In the genomic region with DNA sequence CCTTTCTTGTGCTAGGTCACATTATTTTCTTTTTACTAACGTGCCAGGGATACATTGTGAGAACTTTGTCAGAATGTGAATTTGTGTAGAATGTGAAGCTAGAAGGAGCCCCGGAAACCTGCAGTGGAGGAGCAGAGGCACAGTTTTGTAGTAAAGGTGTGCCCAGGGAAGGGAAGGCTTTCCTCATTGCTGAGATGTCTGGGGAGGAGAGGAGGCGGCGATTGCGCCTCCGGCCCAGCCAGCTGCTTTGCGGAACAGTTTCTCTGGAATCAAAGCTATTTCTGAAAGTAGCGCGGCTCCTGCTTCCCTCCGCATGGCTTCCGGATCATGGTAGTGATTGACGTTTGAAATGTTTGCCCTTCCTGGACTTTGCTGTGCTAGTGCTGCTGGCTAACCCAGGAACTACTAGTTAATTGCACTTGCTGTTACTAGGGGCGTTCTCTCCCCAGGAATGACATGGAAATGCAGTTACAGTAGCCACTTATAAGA, we compare ENCODE assay signal across 8 cellular contexts.
DNase-seq lines count a peak whose midpoint lies in the region; ATAC-seq and TF ChIP-seq lines count a peak whose summit lies in the region.

No MANE protein-coding gene starts in this region.

- H3K4me2 ChIP-seq in neuronal stem cell (ENCODE audit: insufficient read depth, low read length, poor library complexity, severe bottlenecking): no peak overlapping the region

- CTCF ChIA-PET in RWPE1 (lab: Yijun Ruan, JAX): interaction anchor here (0.9 kb wide), 1 partner anchor 29 kb away, joined by 3 read pairs; no protein-coding TSS in a partner anchor

- no peak overlapping the region for H4K8ac ChIP-seq in neuronal stem cell (ENCODE audit: low read depth, low read length)

- H3K36me3 Mint-ChIP-seq in CD4-positive, CD25-positive, alpha-beta regulatory T cell: peaks cover 12% of the 10 kb centered on the region

- no peaks in the 10 kb centered on the region for H3K27me3 ChIP-seq in CD4-positive, CD25-positive, alpha-beta regulatory T cell (ENCODE audit: control insufficient read depth, insufficient read depth, low read length)
- H3K27me3 ChIP-seq in neuronal stem cell (ENCODE audit: control insufficient read depth in 3 of 3, insufficient read depth in 3 of 3, low read depth in 1 of 3, low read length in 3 of 3): no peaks in the 10 kb centered on the region
- H3K27me3 ChIP-seq in testis: no peaks in the 10 kb centered on the region
- no peaks in the 10 kb centered on the region for H3K27me3 ChIP-seq in effector memory CD4-positive, alpha-beta T cell (replicated peaks; ENCODE audit: control insufficient read depth, insufficient read depth, low read length, poor library complexity, severe bottlenecking)

- no peaks in the 10 kb centered on the region for H3K9me3 ChIP-seq in CD4-positive, CD25-positive, alpha-beta regulatory T cell (ENCODE audit: control insufficient read depth in 2 of 2, low read length in 2 of 2)
- H3K9me3 ChIP-seq in neuronal stem cell (replicated peaks in 1 of 2; ENCODE audit: control insufficient read depth in 2 of 2, insufficient read depth in 1 of 2, low read depth in 1 of 2, low read length in 2 of 2) (no peaks in the 10 kb centered on the region), testis (no peaks in the 10 kb centered on the region)
- no peaks in the 10 kb centered on the region for H3K9me3 ChIP-seq in effector memory CD4-positive, alpha-beta T cell (ENCODE audit: control insufficient read depth, low read length)

- H2BK12ac ChIP-seq in neuronal stem cell (ENCODE audit: low read length): no peak overlapping the region

- H4K91ac ChIP-seq in neuronal stem cell (ENCODE audit: low read depth, low read length, poor library complexity): no peak overlapping the region

- no peaks in the 10 kb centered on the region for H3K79me1 ChIP-seq in neuronal stem cell (ENCODE audit: low read depth, low read length)

- H3K18ac ChIP-seq in neuronal stem cell (ENCODE audit: low read length): no peak overlapping the region

- no peak overlapping the region for H3K14ac ChIP-seq in neuronal stem cell (ENCODE audit: low read length)

- TF ChIP-seq POLR2A in testis (IDR thresholded peaks at IDR 0.05): no peak

- no peaks in the 10 kb centered on the region for H3K9me3 Mint-ChIP-seq in CD4-positive, CD25-positive, alpha-beta regulatory T cell

- H3K4ac ChIP-seq in neuronal stem cell (ENCODE audit: low read length): no peak overlapping the region

- no peak overlapping the region for H3K4me3 ChIP-seq in CD4-positive, CD25-positive, alpha-beta regulatory T cell (ENCODE audit: low read depth, low read length)
- H3K4me3 ChIP-seq in neuronal stem cell (ENCODE audit: low read length in 2 of 2) (peak overlapping the region in 1 of 2 donors; percentile 40), testis (no peak overlapping the region)
- no peak overlapping the region for H3K4me3 ChIP-seq in effector memory CD4-positive, alpha-beta T cell (ENCODE audit: insufficient read depth, low read depth, low read length, poor library complexity, severe bottlenecking)

- WGBS in neuronal stem cell (ENCODE audit: extremely low coverage in 2 of 2, insufficient read length in 2 of 2, insufficient replicate concordance in 1 of 2), 2 donors: no CpG with 5 or more reads among the region's 13 CpGs
- 55 to 60% methylated on average over 13 of the region's 13 CpGs for WGBS in testis, 2 donors

- no peak for DNase-seq in CD4-positive, CD25-positive, alpha-beta regulatory T cell
- DNase-seq in RWPE1 (ENCODE audit: low spot score): no peak
- DNase-seq in glomerular visceral epithelial cell (ENCODE audit: extremely low spot score): peak; percentile 25
- DNase-seq in neuronal stem cell (ENCODE audit: low spot score): no peak
- no peak for DNase-seq in testis
- no peak for DNase-seq in effector memory CD4-positive, alpha-beta T cell
- DNase-seq in D341Med (ENCODE audit: low spot score): no peak

- peak overlapping the region; percentile 57 to 76 (median 70) for H3K27ac Mint-ChIP-seq in CD4-positive, CD25-positive, alpha-beta regulatory T cell

- no peak for TF ChIP-seq CTCF in RWPE1 (conservative IDR thresholded peaks at IDR 0.05; ENCODE audit: low read depth)
- TF ChIP-seq CTCF in testis (IDR thresholded peaks at IDR 0.05): no peak

- peaks cover 39% of the 10 kb centered on the region for H3K36me3 ChIP-seq in CD4-positive, CD25-positive, alpha-beta regulatory T cell (ENCODE audit: control insufficient read depth, insufficient read depth, low read length)
- H3K36me3 ChIP-seq in neuronal stem cell (replicated peaks in 1 of 2; ENCODE audit: control insufficient read depth in 2 of 2, insufficient read depth in 2 of 2, low read length in 2 of 2) (peaks cover 0 to 14% of the 10 kb centered on the region in 2 donors), testis (ENCODE audit: low read depth, missing control alignments) (no peaks in the 10 kb centered on the region)
- peaks cover 33% of the 10 kb centered on the region for H3K36me3 ChIP-seq in effector memory CD4-positive, alpha-beta T cell (ENCODE audit: control insufficient read depth, insufficient read depth, low read length)

- H3K23ac ChIP-seq in neuronal stem cell (ENCODE audit: low read depth, low read length, poor library complexity): no peak overlapping the region

- H2AK5ac ChIP-seq in neuronal stem cell (ENCODE audit: low read depth, low read length): no peak overlapping the region

- no peaks in the 10 kb centered on the region for H3K27me3 Mint-ChIP-seq in CD4-positive, CD25-positive, alpha-beta regulatory T cell

- H3K4me1 ChIP-seq in CD4-positive, CD25-positive, alpha-beta regulatory T cell (ENCODE audit: control insufficient read depth, insufficient read depth, low read length, poor library complexity, severe bottlenecking): peaks cover 10% of the 10 kb centered on the region
- peaks cover 14 to 16% of the 10 kb centered on the region in 2 donors for H3K4me1 ChIP-seq in neuronal stem cell (ENCODE audit: control insufficient read depth in 2 of 2, insufficient read depth in 1 of 2, low read depth in 1 of 2, low read length in 2 of 2)
- H3K4me1 ChIP-seq in testis: no peaks in the 10 kb centered on the region
- no peaks in the 10 kb centered on the region for H3K4me1 ChIP-seq in effector memory CD4-positive, alpha-beta T cell (ENCODE audit: control insufficient read depth, insufficient read depth, low read length, poor library complexity, severe bottlenecking)

- no peak overlapping the region for H2BK15ac ChIP-seq in neuronal stem cell (ENCODE audit: low read length)

- H2BK5ac ChIP-seq in neuronal stem cell (ENCODE audit: low read length): no peak overlapping the region

- H2BK120ac ChIP-seq in neuronal stem cell (ENCODE audit: low read depth, low read length): no peak overlapping the region

- peaks cover 40 to 65% (median 48%) of the 10 kb centered on the region in 4 donors for H3K4me1 Mint-ChIP-seq in CD4-positive, CD25-positive, alpha-beta regulatory T cell

- no peak for ATAC-seq in CD4-positive, CD25-positive, alpha-beta regulatory T cell (ENCODE audit: low read depth in 2 of 2)
- no peak for ATAC-seq in GM21423 (IDR thresholded peaks at IDR 0.05; ENCODE audit: unreplicated experiment)

- no peak overlapping the region for H3K9ac ChIP-seq in neuronal stem cell (ENCODE audit: low read depth, low read length, poor library complexity)

- intact Hi-C loops in testis (cut with DNase I; ENCODE audit: low total_unique reads): no loop called here

- no peak overlapping the region for H3K27ac ChIP-seq in CD4-positive, CD25-positive, alpha-beta regulatory T cell (ENCODE audit: insufficient read depth, low read length, poor library complexity, severe bottlenecking)
- peak overlapping the region; percentile 77 for H3K27ac ChIP-seq in RWPE1
- H3K27ac ChIP-seq in neuronal stem cell (replicated peaks; ENCODE audit: low read length): no peak overlapping the region
- H3K27ac ChIP-seq in testis: no peak overlapping the region
- H3K27ac ChIP-seq in effector memory CD4-positive, alpha-beta T cell (ENCODE audit: insufficient read depth, low read length, poor library complexity, severe bottlenecking): no peak overlapping the region

- peak overlapping the region in 1 of 4 donors; percentile 39 for H3K4me3 Mint-ChIP-seq in CD4-positive, CD25-positive, alpha-beta regulatory T cell

- H2AFZ ChIP-seq in neuronal stem cell (ENCODE audit: low read length): peak overlapping the region; percentile 74

- POLR2A ChIA-PET in RWPE1 (lab: Yijun Ruan, JAX; ENCODE audit: low non-redundant PET): no interaction called here
